1 cellular context compared by ENCODE assay signal in the genomic region with DNA sequence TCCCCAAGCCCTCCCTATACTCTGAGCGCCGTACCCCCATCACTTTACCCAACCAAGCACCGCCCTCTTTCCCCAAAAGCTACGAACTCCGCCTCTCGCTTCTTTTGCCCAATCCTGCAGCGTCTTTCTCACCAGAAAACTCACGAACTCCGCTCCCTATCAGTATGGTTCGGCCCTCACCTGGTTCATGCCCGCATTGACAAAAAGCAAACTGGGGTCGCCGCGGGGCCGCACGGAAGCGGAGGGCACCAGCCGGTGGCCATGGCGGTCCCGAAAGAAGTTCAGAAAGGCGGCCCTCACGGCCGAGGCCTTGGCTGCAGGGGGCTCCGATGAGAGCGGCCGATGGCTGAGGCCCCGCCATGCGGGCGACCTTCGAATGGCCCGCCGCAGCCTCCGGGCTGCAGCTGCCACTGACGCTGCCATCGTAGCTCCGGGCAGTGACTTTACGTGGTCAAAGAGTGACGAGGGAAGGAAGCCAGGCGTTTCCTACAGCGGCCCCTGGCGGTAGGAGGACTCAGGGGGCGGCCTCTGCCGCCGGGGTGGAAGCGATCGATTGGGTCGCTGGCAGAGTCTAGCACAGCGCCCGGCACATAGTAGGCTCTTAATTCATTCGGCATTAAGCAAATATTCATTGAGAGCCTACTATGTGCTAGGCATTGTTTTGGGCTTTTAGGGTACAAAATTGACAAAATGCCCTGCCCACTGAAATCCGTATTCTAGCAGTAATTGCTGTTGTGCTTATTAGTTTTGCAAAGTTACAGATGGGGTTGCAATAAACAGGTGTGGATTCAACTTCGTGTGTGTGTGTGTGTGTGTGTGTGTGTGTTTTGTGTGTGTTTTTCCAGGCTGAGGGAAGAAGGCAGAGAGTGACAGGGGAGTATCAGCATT.
TF ChIP-seq lines count a peak whose summit lies in the region.

AARS2 (minus strand) TSS at position 447 of the 888 bp plus-strand sequence; CDS start at position 423, 24 bp downstream.

TF ChIP-seq in HepG2, 621 proteins besides CTCF, POLR2A, EP300 and RAD21 (continued from another document and continues in another):
- TF ChIP-seq, protein P1, sequence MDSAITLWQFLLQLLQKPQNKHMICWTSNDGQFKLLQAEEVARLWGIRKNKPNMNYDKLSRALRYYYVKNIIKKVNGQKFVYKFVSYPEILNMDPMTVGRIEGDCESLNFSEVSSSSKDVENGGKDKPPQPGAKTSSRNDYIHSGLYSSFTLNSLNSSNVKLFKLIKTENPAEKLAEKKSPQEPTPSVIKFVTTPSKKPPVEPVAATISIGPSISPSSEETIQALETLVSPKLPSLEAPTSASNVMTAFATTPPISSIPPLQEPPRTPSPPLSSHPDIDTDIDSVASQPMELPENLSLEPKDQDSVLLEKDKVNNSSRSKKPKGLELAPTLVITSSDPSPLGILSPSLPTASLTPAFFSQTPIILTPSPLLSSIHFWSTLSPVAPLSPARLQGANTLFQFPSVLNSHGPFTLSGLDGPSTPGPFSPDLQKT (CRISPR knock-in tag; IDR thresholded peaks at IDR 0.05; ENCODE audit: borderline replicate concordance) = no peak
- TF ChIP-seq ZSCAN12 (CRISPR knock-in tag; IDR thresholded peaks at IDR 0.05) (peak; percentile 87), ZNF562 (CRISPR knock-in tag; IDR thresholded peaks at IDR 0.05; ENCODE audit: borderline replicate concordance) (no peak; the same call in 1 of the 2 replicates), ARNTL (CRISPR knock-in tag; IDR thresholded peaks at IDR 0.05) (peak; percentile 84), GFI1 (CRISPR knock-in tag; IDR thresholded peaks at IDR 0.05; ENCODE audit: borderline replicate concordance) (peak; percentile 83; the same call in 1 of the 2 replicates), ZBTB7B (CRISPR knock-in tag; IDR thresholded peaks at IDR 0.05) (peak; percentile 84), NFKBIZ (CRISPR knock-in tag; IDR thresholded peaks at IDR 0.05) (peak; percentile 70; the same call in 1 of the 2 replicates), AHDC1 (CRISPR knock-in tag; IDR thresholded peaks at IDR 0.05; ENCODE audit: borderline replicate concordance) (peak; percentile 63; the same call in 1 of the 2 replicates), GABPB1 (CRISPR knock-in tag; IDR thresholded peaks at IDR 0.05) (peak; percentile 95), ZNF280B (CRISPR knock-in tag; IDR thresholded peaks at IDR 0.05; ENCODE audit: borderline replicate concordance) (peak; percentile 98), ZFP62 (CRISPR knock-in tag; IDR thresholded peaks at IDR 0.05) (0 out of 2 replicates have a peak, but pooled peaks have one; percentile 13), ZNF362 (CRISPR knock-in tag; IDR thresholded peaks at IDR 0.05; ENCODE audit: borderline replicate concordance) (peak; percentile 50; the same call in 1 of the 2 replicates), DNMT3B (CRISPR knock-in tag; conservative IDR thresholded peaks at IDR 0.05) (peak; percentile 27; the same call in 1 of the 2 replicates), ZNF674 (CRISPR knock-in tag; IDR thresholded peaks at IDR 0.05; ENCODE audit: low read depth) (no peak), ZFAT (CRISPR knock-in tag; conservative IDR thresholded peaks at IDR 0.05) (peak; percentile 83; the same call in 1 of the 2 replicates), LCORL (IDR thresholded peaks at IDR 0.05) (no peak), LCORL (CRISPR knock-in tag; IDR thresholded peaks at IDR 0.05) (peak; percentile 93), EZH2 (conservative IDR thresholded peaks at IDR 0.05; ENCODE audit: low read depth, low read length) (no peak), SP4 (CRISPR knock-in tag; IDR thresholded peaks at IDR 0.05) (peak; percentile 84; the same call in 1 of the 2 replicates), ZNF619 (CRISPR knock-in tag; IDR thresholded peaks at IDR 0.05) (peak; percentile 98), NONO (IDR thresholded peaks at IDR 0.05) (no peak), NONO (CRISPR knock-in tag; conservative IDR thresholded peaks at IDR 0.05) (peak; percentile 99), ELF1 (CRISPR knock-in tag; IDR thresholded peaks at IDR 0.05) (peak; percentile 88), ZNF572 (CRISPR knock-in tag; IDR thresholded peaks at IDR 0.05) (peak; percentile 96)
- TF ChIP-seq, protein P2, sequence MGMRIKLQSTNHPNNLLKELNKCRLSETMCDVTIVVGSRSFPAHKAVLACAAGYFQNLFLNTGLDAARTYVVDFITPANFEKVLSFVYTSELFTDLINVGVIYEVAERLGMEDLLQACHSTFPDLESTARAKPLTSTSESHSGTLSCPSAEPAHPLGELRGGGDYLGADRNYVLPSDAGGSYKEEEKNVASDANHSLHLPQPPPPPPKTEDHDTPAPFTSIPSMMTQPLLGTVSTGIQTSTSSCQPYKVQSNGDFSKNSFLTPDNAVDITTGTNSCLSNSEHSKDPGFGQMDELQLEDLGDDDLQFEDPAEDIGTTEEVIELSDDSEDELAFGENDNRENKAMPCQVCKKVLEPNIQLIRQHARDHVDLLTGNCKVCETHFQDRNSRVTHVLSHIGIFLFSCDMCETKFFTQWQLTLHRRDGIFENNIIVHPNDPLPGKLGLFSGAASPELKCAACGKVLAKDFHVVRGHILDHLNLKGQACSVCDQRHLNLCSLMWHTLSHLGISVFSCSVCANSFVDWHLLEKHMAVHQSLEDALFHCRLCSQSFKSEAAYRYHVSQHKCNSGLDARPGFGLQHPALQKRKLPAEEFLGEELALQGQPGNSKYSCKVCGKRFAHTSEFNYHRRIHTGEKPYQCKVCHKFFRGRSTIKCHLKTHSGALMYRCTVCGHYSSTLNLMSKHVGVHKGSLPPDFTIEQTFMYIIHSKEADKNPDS (CRISPR knock-in tag; IDR thresholded peaks at IDR 0.05) = peak; percentile 93
- TF ChIP-seq, protein P3, sequence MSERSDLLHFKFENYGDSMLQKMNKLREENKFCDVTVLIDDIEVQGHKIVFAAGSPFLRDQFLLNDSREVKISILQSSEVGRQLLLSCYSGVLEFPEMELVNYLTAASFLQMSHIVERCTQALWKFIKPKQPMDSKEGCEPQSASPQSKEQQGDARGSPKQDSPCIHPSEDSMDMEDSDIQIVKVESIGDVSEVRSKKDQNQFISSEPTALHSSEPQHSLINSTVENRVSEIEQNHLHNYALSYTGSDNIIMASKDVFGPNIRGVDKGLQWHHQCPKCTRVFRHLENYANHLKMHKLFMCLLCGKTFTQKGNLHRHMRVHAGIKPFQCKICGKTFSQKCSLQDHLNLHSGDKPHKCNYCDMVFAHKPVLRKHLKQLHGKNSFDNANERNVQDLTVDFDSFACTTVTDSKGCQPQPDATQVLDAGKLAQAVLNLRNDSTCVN (CRISPR knock-in tag; IDR thresholded peaks at IDR 0.05; ENCODE audit: borderline replicate concordance) = peak; percentile 88
- TF ChIP-seq, protein P4, sequence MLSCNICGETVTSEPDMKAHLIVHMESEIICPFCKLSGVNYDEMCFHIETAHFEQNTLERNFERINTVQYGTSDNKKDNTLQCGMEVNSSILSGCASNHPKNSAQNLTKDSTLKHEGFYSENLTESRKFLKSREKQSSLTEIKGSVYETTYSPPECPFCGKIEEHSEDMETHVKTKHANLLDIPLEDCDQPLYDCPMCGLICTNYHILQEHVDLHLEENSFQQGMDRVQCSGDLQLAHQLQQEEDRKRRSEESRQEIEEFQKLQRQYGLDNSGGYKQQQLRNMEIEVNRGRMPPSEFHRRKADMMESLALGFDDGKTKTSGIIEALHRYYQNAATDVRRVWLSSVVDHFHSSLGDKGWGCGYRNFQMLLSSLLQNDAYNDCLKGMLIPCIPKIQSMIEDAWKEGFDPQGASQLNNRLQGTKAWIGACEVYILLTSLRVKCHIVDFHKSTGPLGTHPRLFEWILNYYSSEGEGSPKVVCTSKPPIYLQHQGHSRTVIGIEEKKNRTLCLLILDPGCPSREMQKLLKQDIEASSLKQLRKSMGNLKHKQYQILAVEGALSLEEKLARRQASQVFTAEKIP (CRISPR knock-in tag; IDR thresholded peaks at IDR 0.05; ENCODE audit: borderline replicate concordance) = no peak
- TF ChIP-seq, protein P5, sequence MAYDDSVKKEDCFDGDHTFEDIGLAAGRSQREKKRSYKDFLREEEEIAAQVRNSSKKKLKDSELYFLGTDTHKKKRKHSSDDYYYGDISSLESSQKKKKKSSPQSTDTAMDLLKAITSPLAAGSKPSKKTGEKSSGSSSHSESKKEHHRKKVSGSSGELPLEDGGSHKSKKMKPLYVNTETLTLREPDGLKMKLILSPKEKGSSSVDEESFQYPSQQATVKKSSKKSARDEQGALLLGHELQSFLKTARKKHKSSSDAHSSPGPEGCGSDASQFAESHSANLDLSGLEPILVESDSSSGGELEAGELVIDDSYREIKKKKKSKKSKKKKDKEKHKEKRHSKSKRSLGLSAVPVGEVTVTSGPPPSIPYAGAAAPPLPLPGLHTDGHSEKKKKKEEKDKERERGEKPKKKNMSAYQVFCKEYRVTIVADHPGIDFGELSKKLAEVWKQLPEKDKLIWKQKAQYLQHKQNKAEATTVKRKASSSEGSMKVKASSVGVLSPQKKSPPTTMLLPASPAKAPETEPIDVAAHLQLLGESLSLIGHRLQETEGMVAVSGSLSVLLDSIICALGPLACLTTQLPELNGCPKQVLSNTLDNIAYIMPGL (CRISPR knock-in tag; IDR thresholded peaks at IDR 0.05; ENCODE audit: borderline replicate concordance in 1 of 2, low read depth in 1 of 2) = peak; percentile 100
- TF ChIP-seq, protein P6, sequence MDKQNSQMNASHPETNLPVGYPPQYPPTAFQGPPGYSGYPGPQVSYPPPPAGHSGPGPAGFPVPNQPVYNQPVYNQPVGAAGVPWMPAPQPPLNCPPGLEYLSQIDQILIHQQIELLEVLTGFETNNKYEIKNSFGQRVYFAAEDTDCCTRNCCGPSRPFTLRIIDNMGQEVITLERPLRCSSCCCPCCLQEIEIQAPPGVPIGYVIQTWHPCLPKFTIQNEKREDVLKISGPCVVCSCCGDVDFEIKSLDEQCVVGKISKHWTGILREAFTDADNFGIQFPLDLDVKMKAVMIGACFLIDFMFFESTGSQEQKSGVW (CRISPR knock-in tag; IDR thresholded peaks at IDR 0.05; ENCODE audit: borderline replicate concordance) = no peak
